In genomic region chr12:57646659-57647049, GRCh38 we compare ENCODE assay signal across 1 cellular context.
TF ChIP-seq lines count a peak whose summit lies in the region.

No MANE protein-coding gene starts in this region.

TF ChIP-seq in K562, 482 proteins besides CTCF, POLR2A, EP300 and RAD21:
- peak; percentile 79 for TF ChIP-seq NFRKB (IDR thresholded peaks at IDR 0.05; ENCODE audit: low read depth)
- peak; percentile 33; the same call in 1 of the 2 replicates for TF ChIP-seq TAF7 (tag; IDR thresholded peaks at IDR 0.05)
- 0 out of 2 replicates have a peak, but pooled peaks have one; percentile 20 for TF ChIP-seq LEF1 (IDR thresholded peaks at IDR 0.05)
- peak; percentile 65 to 87; a peak in 3 of 4 replicates for TF ChIP-seq FOXK2 (conservative IDR thresholded peaks at IDR 0.05 in 1 of 2, IDR thresholded peaks at IDR 0.05 in 1 of 2; ENCODE audit: low read depth in 2 of 2)
- TF ChIP-seq POLR2B (IDR thresholded peaks at IDR 0.05; ENCODE audit: low read depth, partially characterized antibody) = peak; percentile 23
- TF ChIP-seq FOXA3 (CRISPR knock-in tag; conservative IDR thresholded peaks at IDR 0.05 in 1 of 2, IDR thresholded peaks at IDR 0.05 in 1 of 2) = peak in 1 of 2 experiments; percentile 77; a peak in 2 of 4 replicates
- TF ChIP-seq ZBTB17 (CRISPR knock-in tag; IDR thresholded peaks at IDR 0.05) = 0 out of 2 replicates have a peak, but pooled peaks have one; percentile 49
- peak; percentile 50 for TF ChIP-seq TAF9B (IDR thresholded peaks at IDR 0.05; ENCODE audit: partially characterized antibody)
- TF ChIP-seq SUPT5H (IDR thresholded peaks at IDR 0.05) = peak; percentile 53; the same call in 1 of the 2 replicates
- peak; percentile 11 to 26; a peak in 1 of 4 replicates for TF ChIP-seq NRF1 (conservative IDR thresholded peaks at IDR 0.05 in 1 of 2, IDR thresholded peaks at IDR 0.05 in 1 of 2)
- TF ChIP-seq EP400 (IDR thresholded peaks at IDR 0.05) = peak; percentile 35; the same call in 1 of the 2 replicates
